Comparison of ENCODE assay signal across 12 cellular contexts in genomic region chr20:50587291-50587961, GRCh38.
A peak's percentile ranks its signal among the peaks of the same experiment; 100 is the strongest.
DNase-seq lines count a peak whose midpoint lies in the region; ATAC-seq and TF ChIP-seq lines count a peak whose summit lies in the region.
"Had no signal": no experiment of that assay in that cellular context is flagged by ENCODE, and none has a peak within 500 bp of the region (broad histone marks: within the 10 kb centered on the region; RNA-seq: fewer than 3 reads in every experiment).

No MANE protein-coding gene starts in this region.

- peaks cover 0 to 49% (median 22%) of the 10 kb centered on the region in 6 donors for H3K4me1 ChIP-seq in spleen

- ATAC-seq in GM21619 (IDR thresholded peaks at IDR 0.05; ENCODE audit: unreplicated experiment) = no peak

- H3K27ac ChIP-seq in spleen = peak overlapping the region in 3 of 8 donors; percentile 15
- H3K27ac ChIP-seq: Peyer's patch had no signal

- no peaks in the 10 kb centered on the region for H3K4me1 Mint-ChIP-seq in activated CD4-positive, alpha-beta T cell treated with anti-CD3 and anti-CD28 coated beads, Interleukin-2, amount 10 ng/mL, durations not matched to agents 7 days and 5 days
- peaks cover 2% of the 10 kb centered on the region for H3K4me1 Mint-ChIP-seq in chondrocyte (ENCODE audit: low read depth)

- CTCF ChIA-PET in activated CD4-positive, alpha-beta T cell treated with anti-CD3 and anti-CD28 coated beads, Interleukin-2, amount 10 ng/mL, durations not matched to agents 7 days and 5 days (lab: Charles Lee) = interaction anchor here (1.0 to 2.8 kb wide), 6 partner anchors 11 to 16 kb away, joined by 3 to 12 read pairs (median 4); no protein-coding TSS in a partner anchor

- peaks cover 0 to 95% (median 68%) of the 10 kb centered on the region in 6 donors for H3K36me3 ChIP-seq in spleen

- H3K27me3 Mint-ChIP-seq in activated CD4-positive, alpha-beta T cell treated with anti-CD3 and anti-CD28 coated beads, Interleukin-2, amount 10 ng/mL, durations not matched to agents 7 days and 5 days = no peaks in the 10 kb centered on the region
- H3K27me3 Mint-ChIP-seq in chondrocyte (ENCODE audit: low read depth) = no peaks in the 10 kb centered on the region

- H3K4me3 ChIP-seq in spleen = no peak overlapping the region
- H3K4me3 ChIP-seq: Peyer's patch had no signal

- no peaks in the 10 kb centered on the region for H3K9me3 ChIP-seq in spleen
- H3K9me3 ChIP-seq: Peyer's patch had no signal

- H3K9me3 Mint-ChIP-seq in activated CD4-positive, alpha-beta T cell treated with anti-CD3 and anti-CD28 coated beads, Interleukin-2, amount 10 ng/mL, durations not matched to agents 7 days and 5 days = no peaks in the 10 kb centered on the region
- no peaks in the 10 kb centered on the region for H3K9me3 Mint-ChIP-seq in chondrocyte (ENCODE audit: low read depth)
- H3K9me3 Mint-ChIP-seq: CD8-positive, alpha-beta T cell had no signal

- TF ChIP-seq CTCF in chondrocyte (IDR thresholded peaks at IDR 0.05) (no peak), spleen (IDR thresholded peaks at IDR 0.05 in 8 of 11, conservative IDR thresholded peaks at IDR 0.05 in 3 of 11) (no peak)

- 90 to 98% (median 94%) methylated on average over 11 to 19 of the region's 19 CpGs for WGBS in spleen, 5 donors

- H3K27me3 ChIP-seq in spleen (replicated peaks in 1 of 7) = no peaks in the 10 kb centered on the region
- H3K27me3 ChIP-seq: Peyer's patch had no signal

- H3K4me3 Mint-ChIP-seq in activated CD4-positive, alpha-beta T cell treated with anti-CD3 and anti-CD28 coated beads, Interleukin-2, amount 10 ng/mL, durations not matched to agents 7 days and 5 days = no peak overlapping the region
- H3K4me3 Mint-ChIP-seq in chondrocyte (ENCODE audit: unreplicated experiment) = no peak overlapping the region
- H3K4me3 Mint-ChIP-seq: CD8-positive, alpha-beta T cell had no signal

- H3K36me3 Mint-ChIP-seq in activated CD4-positive, alpha-beta T cell treated with anti-CD3 and anti-CD28 coated beads, Interleukin-2, amount 10 ng/mL, durations not matched to agents 7 days and 5 days (ENCODE audit: low read depth) = peaks cover 37% of the 10 kb centered on the region
- H3K36me3 Mint-ChIP-seq in chondrocyte (ENCODE audit: low read depth) = peaks cover 8% of the 10 kb centered on the region

- intact Hi-C loops in spleen (cut with DNase I; ENCODE audit: low total_unique reads) = loop anchor here (5.0 kb wide), 1 partner anchor 405 kb away; no protein-coding TSS in a partner anchor

- POLR2A ChIA-PET in activated CD4-positive, alpha-beta T cell treated with anti-CD3 and anti-CD28 coated beads, Interleukin-2, amount 10 ng/mL, durations not matched to agents 7 days and 5 days (lab: Charles Lee) = no interaction called here

- no peak for DNase-seq in activated CD4-positive, alpha-beta T cell treated with anti-CD3 and anti-CD28 coated beads, Interleukin-2, amount 10 ng/mL, durations not matched to agents 7 days and 5 days
- DNase-seq in activated CD4-positive, alpha-beta T cell treated with anti-CD3 and anti-CD28 coated beads, Interleukin-2, amount 50 U/mL, for 1 hour = no peak
- peak; percentile 67 for DNase-seq in NCI-H1105 (lab: John Stamatoyannopoulos, UW)
- peak; percentile 73 for DNase-seq in chondrocyte (ENCODE audit: low spot score)
- peak; percentile 64 for DNase-seq in spleen
- no peak for DNase-seq in stimulated activated naive CD4-positive, alpha-beta T cell (lab: John Stamatoyannopoulos, UW)
- DNase-seq in NCI-H82 treated with DMSO at 0.1 percent for 48 hours (lab: John Stamatoyannopoulos, UW; ENCODE audit: unreplicated experiment) = no peak
- DNase-seq: amniotic stem cell, GF-D8 had no signal

- no peak for TF ChIP-seq POLR2A in spleen (IDR thresholded peaks at IDR 0.05)

- H3K27ac Mint-ChIP-seq in activated CD4-positive, alpha-beta T cell treated with anti-CD3 and anti-CD28 coated beads, Interleukin-2, amount 10 ng/mL, durations not matched to agents 7 days and 5 days = peak overlapping the region; percentile 42
- H3K27ac Mint-ChIP-seq in chondrocyte (ENCODE audit: unreplicated experiment) = no peak overlapping the region
- H3K27ac Mint-ChIP-seq: CD8-positive, alpha-beta T cell had no signal

Comparison
In these comparisons a context has a peak if more than half of its experiments do, and no peak if none do; other contexts are left out.
1. DNase-seq: peak in NCI-H1105 (single experiment), chondrocyte (single experiment) and spleen (single experiment); none in activated CD4-positive, alpha-beta T cell treated with anti-CD3 and anti-CD28 coated beads, Interleukin-2, amount 10 ng/mL, durations not matched to agents 7 days and 5 days (single experiment), activated CD4-positive, alpha-beta T cell treated with anti-CD3 and anti-CD28 coated beads, Interleukin-2, amount 50 U/mL, for 1 hour (single experiment), stimulated activated naive CD4-positive, alpha-beta T cell (0 of 6) and NCI-H82 treated with DMSO at 0.1 percent for 48 hours (single experiment).